Comparison of ENCODE assay signal across 22 cellular contexts in genomic region chr1:162753001-162753658, GRCh38. TPM values are rescaled to one million over a fixed set of nuclear protein-coding genes. Genes with fewer than 3 reads are reported as not detected.
DNase-seq lines count a peak whose midpoint lies in the region; ATAC-seq and TF ChIP-seq lines count a peak whose summit lies in the region.
"Had no signal": no experiment of that assay in that cellular context is flagged by ENCODE, and none has a peak within 500 bp of the region (broad histone marks: within the 10 kb centered on the region; RNA-seq: fewer than 3 reads in every experiment).

No MANE protein-coding gene starts in this region.

- H3K4me3 Mint-ChIP-seq in osteocyte (ENCODE audit: unreplicated experiment), result no peak overlapping the region
- H3K4me3 Mint-ChIP-seq: brain; CD8-positive, alpha-beta memory T cell; stimulated activated effector memory CD8-positive, alpha-beta T cell treated with anti-CD3 and anti-CD28 coated beads, Interleukin-12 subunit alpha, Interleukin-12 subunit beta, amount 100 ng/mL, for 72 hours had no signal

- TF ChIP-seq CTCF in GM10248 (IDR thresholded peaks at IDR 0.05; ENCODE audit: control extremely low read depth, extremely low read depth, low read depth, missing control alignments) (peak; percentile 20), epithelial cell of proximal tubule (conservative IDR thresholded peaks at IDR 0.05; ENCODE audit: low read depth, low read length) (peak; percentile 27), osteocyte (IDR thresholded peaks at IDR 0.05) (peak; percentile 12)

- CTCF ChIA-PET in GM10248 (lab: Yijun Ruan, JAX), result interaction anchor here (1.6 kb wide), 1 partner anchor 140 kb away, joined by 3 read pairs; no protein-coding TSS in a partner anchor

- DNase-seq in GM10248 (ENCODE audit: extremely low spot score) (no peak), RPMI7951 (ENCODE audit: low read depth) (peak; percentile 80), epithelial cell of proximal tubule (ENCODE audit: low read depth) (no peak), osteocyte (ENCODE audit: extremely low spot score, unreplicated experiment) (no peak)
- no peak for DNase-seq in activated CD4-positive, alpha-beta T cell treated with anti-CD3 and anti-CD28 coated beads for 1 hour
- DNase-seq: activated T-cell treated with anti-CD3 and anti-CD28 coated beads, Interleukin-2, amount 50 U/mL, for 1 hour; CD8-positive, alpha-beta memory T cell; DMS53; left colon; NCI-H1417; NCI-H2107; NCI-H510A; RPMI8226; stimulated activated CD4-positive, alpha-beta T cell treated with anti-CD3 and anti-CD28 coated beads, Interleukin-2, amount 100 ng/mL, for 24 hours; T1000; testis had no signal

- POLR2A ChIA-PET in GM10248 (lab: Yijun Ruan, JAX), result no interaction called here

- no peaks in the 10 kb centered on the region for H3K27me3 Mint-ChIP-seq in osteocyte (ENCODE audit: unreplicated experiment)
- H3K27me3 Mint-ChIP-seq: brain had no signal

- no peak overlapping the region for H3K4me3 ChIP-seq in epithelial cell of proximal tubule (ENCODE audit: low read depth, low read length)
- H3K4me3 ChIP-seq: testis, vagina had no signal

- no peak for ATAC-seq in HG03139 (IDR thresholded peaks at IDR 0.05; ENCODE audit: unreplicated experiment)
- ATAC-seq in GM21515 (IDR thresholded peaks at IDR 0.05; ENCODE audit: unreplicated experiment), result no peak
- ATAC-seq: activated CD4-positive, CD25-positive, alpha-beta regulatory T cell treated with anti-CD3 and anti-CD28 coated beads, Interleukin-2, amount 50 U/mL, for 24 hours; left colon; stimulated activated effector memory CD8-positive, alpha-beta T cell treated with anti-CD3 and anti-CD28 coated beads, Interleukin-12 subunit alpha, Interleukin-12 subunit beta, amount 100 ng/mL, for 72 hours had no signal

- no peaks in the 10 kb centered on the region for H3K4me1 Mint-ChIP-seq in osteocyte (ENCODE audit: unreplicated experiment)
- H3K4me1 Mint-ChIP-seq: brain; CD8-positive, alpha-beta memory T cell; stimulated activated effector memory CD8-positive, alpha-beta T cell treated with anti-CD3 and anti-CD28 coated beads, Interleukin-12 subunit alpha, Interleukin-12 subunit beta, amount 100 ng/mL, for 72 hours had no signal

- H3K27ac Mint-ChIP-seq in osteocyte (ENCODE audit: unreplicated experiment), result no peak overlapping the region
- H3K27ac Mint-ChIP-seq: brain; stimulated activated effector memory CD8-positive, alpha-beta T cell treated with anti-CD3 and anti-CD28 coated beads, Interleukin-12 subunit alpha, Interleukin-12 subunit beta, amount 100 ng/mL, for 72 hours had no signal

- H3K9me3 Mint-ChIP-seq in osteocyte (ENCODE audit: unreplicated experiment), result no peaks in the 10 kb centered on the region
- H3K9me3 Mint-ChIP-seq: stimulated activated effector memory CD8-positive, alpha-beta T cell treated with anti-CD3 and anti-CD28 coated beads, Interleukin-12 subunit alpha, Interleukin-12 subunit beta, amount 100 ng/mL, for 72 hours had no signal

- H3K36me3 Mint-ChIP-seq in osteocyte (ENCODE audit: unreplicated experiment), result peaks cover 11% of the 10 kb centered on the region
- H3K36me3 Mint-ChIP-seq: stimulated activated effector memory CD8-positive, alpha-beta T cell treated with anti-CD3 and anti-CD28 coated beads, Interleukin-12 subunit alpha, Interleukin-12 subunit beta, amount 100 ng/mL, for 72 hours had no signal

RNA-seq across cellular contexts. Expression of gene HSD17B7, which starts 37.4 kb away (rescaled TPM):
- total RNA-seq in RPMI7951 (2014; rRNA removed; shearing (Covaris generic)), result 13.3 and 14.4 TPM in 2 replicates
- total RNA-seq in epithelial cell of proximal tubule (11.6 and 39.9 TPM in 2 replicates), osteocyte (6.5 and 6.7 TPM in 2 replicates)
